ENCODE assay signal across 25 cellular contexts in genomic region chr4:98754736-98755135, GRCh38.
A peak's percentile ranks its signal among the peaks of the same experiment; 100 is the strongest.
DNase-seq lines count a peak whose midpoint lies in the region; ATAC-seq and TF ChIP-seq lines count a peak whose summit lies in the region.
"Had no signal": no experiment of that assay in that cellular context is flagged by ENCODE, and none has a peak within 500 bp of the region (broad histone marks: within the 10 kb centered on the region; RNA-seq: fewer than 3 reads in every experiment).

No MANE protein-coding gene starts in this region.

- no peaks in the 10 kb centered on the region for H3K9me3 ChIP-seq in SK-N-SH
- H3K9me3 ChIP-seq: A549; BLaER1 treated with 17β-estradiol and CSF1 and Interleukin-3, amounts not matched to agents 10 nM and 100 nM; Caco-2 had no signal

- no peaks in the 10 kb centered on the region for H3K27me3 Mint-ChIP-seq in nephron progenitor cell (ENCODE audit: low read depth, poor library complexity)
- no peaks in the 10 kb centered on the region for H3K27me3 Mint-ChIP-seq in stimulated activated memory B cell treated with anti-CD40 and anti-IgM and Interleukin-4, amounts not matched to agents 10 μg/mL and 1 μg/mL and 100 μg/mL, for 72 hours
- H3K27me3 Mint-ChIP-seq: B cell; CD4-positive, alpha-beta T cell had no signal

- H3K4me1 ChIP-seq in SK-N-SH (ENCODE audit: control insufficient read depth in 1 of 2, insufficient read depth in 2 of 2, low read depth in 1 of 2, low read length in 1 of 2), result no peaks in the 10 kb centered on the region
- H3K4me1 ChIP-seq: A549; BLaER1 treated with 17β-estradiol and CSF1 and Interleukin-3, amounts not matched to agents 10 nM and 100 nM had no signal

- no peaks in the 10 kb centered on the region for H3K9me2 ChIP-seq in SK-N-SH

- no peak for ATAC-seq in SK-N-SH treated with all-trans-retinoic acid at 6 μM for 48 hours
- ATAC-seq in stimulated activated memory B cell treated with anti-CD40 and anti-IgM and Interleukin-4, amounts not matched to agents 10 μg/mL and 1 μg/mL and 100 μg/mL, for 72 hours, result peak; percentile 24
- no peak for ATAC-seq in HG03280 (IDR thresholded peaks at IDR 0.05; ENCODE audit: unreplicated experiment)
- ATAC-seq: A549; CD8-positive, alpha-beta T cell; GM12878 had no signal

- no peaks in the 10 kb centered on the region for H3F3A ChIP-seq in SK-N-SH (replicated peaks; ENCODE audit: insufficient read depth)

- no peaks in the 10 kb centered on the region for H3K36me3 ChIP-seq in SK-N-SH (replicated peaks in 1 of 2; ENCODE audit: control insufficient read depth in 1 of 2, insufficient read depth in 2 of 2, low read length in 1 of 2)
- H3K36me3 ChIP-seq: BLaER1 treated with 17β-estradiol and CSF1 and Interleukin-3, amounts not matched to agents 10 nM and 100 nM had no signal

- H4K20me1 ChIP-seq in SK-N-SH (ENCODE audit: insufficient read depth), result no peaks in the 10 kb centered on the region
- H4K20me1 ChIP-seq: BLaER1 treated with 17β-estradiol and CSF1 and Interleukin-3, amounts not matched to agents 10 nM and 100 nM had no signal

- no peaks in the 10 kb centered on the region for H3K36me3 Mint-ChIP-seq in nephron progenitor cell (ENCODE audit: low read depth)
- H3K36me3 Mint-ChIP-seq in stimulated activated memory B cell treated with anti-CD40 and anti-IgM and Interleukin-4, amounts not matched to agents 10 μg/mL and 1 μg/mL and 100 μg/mL, for 72 hours, result no peaks in the 10 kb centered on the region
- H3K36me3 Mint-ChIP-seq: CD8-positive, alpha-beta T cell had no signal

- POLR2A ChIA-PET in SK-N-SH (lab: Yijun Ruan, JAX), result no interaction called here

- WGBS in SK-N-SH (ENCODE audit: low lambda C conversion rate), result 86% methylated on average over 1 of the region's 1 CpG

- TF ChIP-seq CTCF in SK-N-SH (IDR thresholded peaks at IDR 0.05), result no peak
- TF ChIP-seq CTCF in nephron progenitor cell (IDR thresholded peaks at IDR 0.05), result no peak

- H3K9me3 Mint-ChIP-seq in nephron progenitor cell, result no peaks in the 10 kb centered on the region
- H3K9me3 Mint-ChIP-seq in stimulated activated memory B cell treated with anti-CD40 and anti-IgM and Interleukin-4, amounts not matched to agents 10 μg/mL and 1 μg/mL and 100 μg/mL, for 72 hours, result no peaks in the 10 kb centered on the region
- H3K9me3 Mint-ChIP-seq: CD4-positive, alpha-beta T cell; CD8-positive, alpha-beta T cell had no signal

- H3K79me2 ChIP-seq in SK-N-SH (ENCODE audit: insufficient read depth), result no peaks in the 10 kb centered on the region

- H3K9ac ChIP-seq in SK-N-SH, result no peak overlapping the region
- H3K9ac ChIP-seq: BLaER1 treated with 17β-estradiol and CSF1 and Interleukin-3, amounts not matched to agents 10 nM and 100 nM had no signal

- no peaks in the 10 kb centered on the region for H3K27me3 ChIP-seq in SK-N-SH (ENCODE audit: insufficient read depth)
- H3K27me3 ChIP-seq: BLaER1 treated with 17β-estradiol and CSF1 and Interleukin-3, amounts not matched to agents 10 nM and 100 nM had no signal

- H3K4me3 ChIP-seq in SK-N-SH (ENCODE audit: low read depth in 2 of 2, low read length in 1 of 2), result no peak overlapping the region
- H3K4me3 ChIP-seq: A549; BLaER1 treated with 17β-estradiol and CSF1 and Interleukin-3, amounts not matched to agents 10 nM and 100 nM; GM12878 had no signal

- TF ChIP-seq EP300 in SK-N-SH (IDR thresholded peaks at IDR 0.05; ENCODE audit: borderline replicate concordance in 1 of 2, low read depth in 1 of 2, low read length in 1 of 2), result no peak

- no peak overlapping the region for H3K27ac ChIP-seq in SK-N-SH (ENCODE audit: low read depth in 2 of 2, low read length in 1 of 2)
- H3K27ac ChIP-seq: 22Rv1; A549; BLaER1 treated with 17β-estradiol and CSF1 and Interleukin-3, amounts not matched to agents 10 nM and 100 nM; C4-2B had no signal

- no peak overlapping the region for H3K4me2 ChIP-seq in SK-N-SH
- H3K4me2 ChIP-seq: A549; BLaER1 treated with 17β-estradiol and CSF1 and Interleukin-3, amounts not matched to agents 10 nM and 100 nM had no signal

- TF ChIP-seq RAD21 in SK-N-SH (IDR thresholded peaks at IDR 0.05; ENCODE audit: low read length), result no peak

- no peak overlapping the region for H3K4me3 Mint-ChIP-seq in nephron progenitor cell
- no peak overlapping the region for H3K4me3 Mint-ChIP-seq in stimulated activated memory B cell treated with anti-CD40 and anti-IgM and Interleukin-4, amounts not matched to agents 10 μg/mL and 1 μg/mL and 100 μg/mL, for 72 hours
- H3K4me3 Mint-ChIP-seq: B cell; CD4-positive, alpha-beta T cell; CD8-positive, alpha-beta T cell had no signal

- H3K4me1 Mint-ChIP-seq in nephron progenitor cell, result no peaks in the 10 kb centered on the region
- no peaks in the 10 kb centered on the region for H3K4me1 Mint-ChIP-seq in stimulated activated memory B cell treated with anti-CD40 and anti-IgM and Interleukin-4, amounts not matched to agents 10 μg/mL and 1 μg/mL and 100 μg/mL, for 72 hours
- H3K4me1 Mint-ChIP-seq: B cell had no signal

- 0 out of 2 replicates have a peak overlapping the region, but pooled peaks have one; percentile 32 for H2AFZ ChIP-seq in SK-N-SH (ENCODE audit: low read depth)

- CTCF ChIA-PET in SK-N-SH (lab: Yijun Ruan, JAX), result interaction anchor here (1.0 kb wide), 1 partner anchor 16 kb away, joined by 3 read pairs; no protein-coding TSS in a partner anchor

- peak overlapping the region; percentile 36 for H3K27ac Mint-ChIP-seq in nephron progenitor cell
- H3K27ac Mint-ChIP-seq in stimulated activated memory B cell treated with anti-CD40 and anti-IgM and Interleukin-4, amounts not matched to agents 10 μg/mL and 1 μg/mL and 100 μg/mL, for 72 hours, result no peak overlapping the region
- H3K27ac Mint-ChIP-seq: B cell; CD4-positive, alpha-beta T cell; CD8-positive, alpha-beta T cell had no signal

- DNase-seq in SK-N-SH (no peak), dermis microvascular lymphatic vessel endothelial cell (ENCODE audit: low read depth in 2 of 2) (peak; percentile 63 to 65), nephron progenitor cell (no peak), DMS114 treated with DMSO at 0.1 percent for 48 hours (lab: John Stamatoyannopoulos, UW; ENCODE audit: unreplicated experiment) (no peak)
- DNase-seq in activated T-cell treated with anti-CD3 and anti-CD28 coated beads, Interleukin-2, amount 50 U/mL, for 1 hour, result no peak
- DNase-seq: AML-193; Caco-2; Calu3; CD4-positive, alpha-beta T cell; CD8-positive, alpha-beta T cell; DMS153; DMS53; DMS79; DND-41; EL; GDM1 had no signal

TF ChIP-seq in SK-N-SH, 30 proteins besides CTCF, POLR2A, EP300 and RAD21 (continues in another document):
- TF ChIP-seq ELF1 (IDR thresholded peaks at IDR 0.05) (no peak), CHD2 (IDR thresholded peaks at IDR 0.05; ENCODE audit: low read length, partially characterized antibody) (no peak), PBX3 (IDR thresholded peaks at IDR 0.05) (no peak), ZBTB33 (IDR thresholded peaks at IDR 0.05; ENCODE audit: borderline replicate concordance, low read depth) (no peak)

TF ChIP-seq in SK-N-SH treated with all-trans-retinoic acid at 6 μM for 48 hours, 23 proteins besides CTCF, POLR2A, EP300 and RAD21 (continues in another document):
- TF ChIP-seq ARNTL (CRISPR knock-in tag; IDR thresholded peaks at IDR 0.05; ENCODE audit: borderline replicate concordance, low read depth), result no peak
- TF ChIP-seq TCF4 (CRISPR knock-in tag; IDR thresholded peaks at IDR 0.05; ENCODE audit: borderline replicate concordance), result no peak
- no peak for TF ChIP-seq ZC3H10 (CRISPR knock-in tag; IDR thresholded peaks at IDR 0.05)
- TF ChIP-seq PATZ1 (CRISPR knock-in tag; IDR thresholded peaks at IDR 0.05; ENCODE audit: borderline replicate concordance), result no peak
- no peak for TF ChIP-seq OSR1 (CRISPR knock-in tag; IDR thresholded peaks at IDR 0.05)
- TF ChIP-seq ZNF8 (CRISPR knock-in tag; IDR thresholded peaks at IDR 0.05), result no peak
- TF ChIP-seq BACH2 (CRISPR knock-in tag; IDR thresholded peaks at IDR 0.05; ENCODE audit: borderline replicate concordance), result no peak
- TF ChIP-seq ISL1 (CRISPR knock-in tag; IDR thresholded peaks at IDR 0.05), result no peak
- no peak for TF ChIP-seq CREB5 (CRISPR knock-in tag; IDR thresholded peaks at IDR 0.05; ENCODE audit: low read depth)
- TF ChIP-seq ZNF70 (CRISPR knock-in tag; IDR thresholded peaks at IDR 0.05), result no peak
- no peak for TF ChIP-seq ZFP30 (CRISPR knock-in tag; IDR thresholded peaks at IDR 0.05)

Comparison
In these comparisons a context has a peak if more than half of its experiments do, and no peak if none do; other contexts are left out.
1. DNase-seq: peak in dermis microvascular lymphatic vessel endothelial cell (2 of 2); none in SK-N-SH (single experiment), nephron progenitor cell (single experiment), activated T-cell treated with anti-CD3 and anti-CD28 coated beads, Interleukin-2, amount 50 U/mL, for 1 hour (single experiment) and DMS114 treated with DMSO at 0.1 percent for 48 hours (single experiment).